Comparison of ENCODE assay signal across 12 cellular contexts in genomic region chr20:35273449-35274171, GRCh38. TPM values are rescaled to one million over a fixed set of nuclear protein-coding genes. Genes with fewer than 3 reads are reported as not detected.
A peak's percentile ranks its signal among the peaks of the same experiment; 100 is the strongest.
DNase-seq lines count a peak whose midpoint lies in the region; ATAC-seq and TF ChIP-seq lines count a peak whose summit lies in the region.
"Had no signal": no experiment of that assay in that cellular context is flagged by ENCODE, and none has a peak within 500 bp of the region (broad histone marks: within the 10 kb centered on the region; RNA-seq: fewer than 3 reads in every experiment).

No MANE protein-coding gene starts in this region.

- peak overlapping the region in 2 of 7 donors; percentile 6 to 64 for H3K4me3 Mint-ChIP-seq in CD8-positive, alpha-beta memory T cell
- H3K4me3 Mint-ChIP-seq in naive thymus-derived CD4-positive, alpha-beta T cell, result no peak overlapping the region
- H3K4me3 Mint-ChIP-seq in activated T-cell treated with anti-CD3 and anti-CD28 coated beads, Interleukin-2, amount 50 U/mL, for 4 hours, result no peak overlapping the region

- intact Hi-C loops in naive thymus-derived CD4-positive, alpha-beta T cell (cut with micrococcal nuclease), result loop anchor here in 1 of 2 donors (10.0 kb wide), 1 partner anchor 449 kb away; the partner anchor contains the start of gene NCOA6

- no peaks in the 10 kb centered on the region for H3K9me3 ChIP-seq in CD8-positive, alpha-beta memory T cell (ENCODE audit: low read length)
- no peaks in the 10 kb centered on the region for H3K9me3 ChIP-seq in naive thymus-derived CD4-positive, alpha-beta T cell (ENCODE audit: control insufficient read depth in 2 of 3, low read length in 3 of 3)

- H3K4me1 Mint-ChIP-seq in CD8-positive, alpha-beta memory T cell, result peaks cover 23 to 37% (median 29%) of the 10 kb centered on the region in 3 donors
- H3K4me1 Mint-ChIP-seq in naive thymus-derived CD4-positive, alpha-beta T cell, result peaks cover 6 to 35% (median 24%) of the 10 kb centered on the region in 7 donors
- H3K4me1 Mint-ChIP-seq in activated T-cell treated with anti-CD3 and anti-CD28 coated beads, Interleukin-2, amount 50 U/mL, for 4 hours (ENCODE audit: low read depth), result peaks cover 18% of the 10 kb centered on the region

- H3K4me1 ChIP-seq in CD8-positive, alpha-beta memory T cell (ENCODE audit: insufficient read depth, low read length), result peaks cover 15% of the 10 kb centered on the region
- peaks cover 11 to 17% of the 10 kb centered on the region in 2 donors for H3K4me1 ChIP-seq in naive thymus-derived CD4-positive, alpha-beta T cell (ENCODE audit: control insufficient read depth in 2 of 2, insufficient read depth in 2 of 2, low read length in 2 of 2)

- no peak for TF ChIP-seq CTCF in choroid plexus epithelial cell (conservative IDR thresholded peaks at IDR 0.05; ENCODE audit: low read depth, low read length)

- H3K36me3 Mint-ChIP-seq in CD8-positive, alpha-beta memory T cell, result peaks cover 0 to 55% (median 6%) of the 10 kb centered on the region in 3 donors
- H3K36me3 Mint-ChIP-seq in naive thymus-derived CD4-positive, alpha-beta T cell, result peaks cover 0 to 14% (median 4%) of the 10 kb centered on the region in 5 donors
- H3K36me3 Mint-ChIP-seq in activated T-cell treated with anti-CD3 and anti-CD28 coated beads, Interleukin-2, amount 50 U/mL, for 4 hours (ENCODE audit: insufficient read depth), result peaks cover 10% of the 10 kb centered on the region

- CTCF ChIA-PET in CD8-positive, alpha-beta memory T cell (lab: Charles Lee), result interaction anchor here (1.9 kb wide), 1 partner anchor 11 kb away, joined by 4 read pairs; the partner anchor contains the start of gene EIF6
- CTCF ChIA-PET in naive thymus-derived CD4-positive, alpha-beta T cell (lab: Charles Lee), result interaction anchor here (0.6 kb wide), 1 partner anchor 796 kb away, joined by 3 read pairs; no protein-coding TSS in a partner anchor

- DNase-seq in CD8-positive, alpha-beta memory T cell, result no peak
- peak; percentile 37 for DNase-seq in LHCN-M2 (ENCODE audit: low read depth)
- peak; percentile 33 for DNase-seq in choroid plexus epithelial cell (ENCODE audit: low read depth)
- peak in 1 of 9 donors; percentile 6 for DNase-seq in naive thymus-derived CD4-positive, alpha-beta T cell
- DNase-seq in activated T-cell treated with anti-CD3 and anti-CD28 coated beads, Interleukin-2, amount 50 U/mL, for 4 hours, result no peak
- no peak for DNase-seq in activated naive CD4-positive, alpha-beta T cell treated with anti-CD3 and anti-CD28 coated beads, Interleukin-2, amount 50 U/mL, for 16 hours
- DNase-seq: mesenchymal stem cell; NCI-H187 treated with DMSO at 0.1 percent for 48 hours; PC-9; stimulated activated CD4-positive, alpha-beta T cell treated with anti-CD3 and anti-CD28 coated beads, Interleukin-4, amount 100 ng/mL, for 1 hour had no signal

- H3K27ac ChIP-seq in CD8-positive, alpha-beta memory T cell (ENCODE audit: low read depth, low read length), result no peak overlapping the region
- H3K27ac ChIP-seq in naive thymus-derived CD4-positive, alpha-beta T cell (ENCODE audit: low read depth, low read length), result no peak overlapping the region
- H3K27ac ChIP-seq: PC-9 had no signal

- H3K27ac Mint-ChIP-seq in CD8-positive, alpha-beta memory T cell, result peak overlapping the region in 7 of 8 donors; percentile 19 to 81 (median 57)
- peak overlapping the region in 5 of 9 donors; percentile 25 to 65 (median 47) for H3K27ac Mint-ChIP-seq in naive thymus-derived CD4-positive, alpha-beta T cell

- H3K36me3 ChIP-seq in CD8-positive, alpha-beta memory T cell (ENCODE audit: insufficient read depth, low read length), result peaks cover 2% of the 10 kb centered on the region
- H3K36me3 ChIP-seq in naive thymus-derived CD4-positive, alpha-beta T cell (ENCODE audit: control insufficient read depth in 2 of 3, insufficient read depth in 3 of 3, low read length in 3 of 3), result peaks cover 0 to 52% (median 3%) of the 10 kb centered on the region in 3 experiments

- H3K27me3 Mint-ChIP-seq in CD8-positive, alpha-beta memory T cell, result peaks cover 0 to 2% of the 10 kb centered on the region in 2 donors
- no peaks in the 10 kb centered on the region for H3K27me3 Mint-ChIP-seq in naive thymus-derived CD4-positive, alpha-beta T cell
- no peaks in the 10 kb centered on the region for H3K27me3 Mint-ChIP-seq in activated T-cell treated with anti-CD3 and anti-CD28 coated beads, Interleukin-2, amount 50 U/mL, for 4 hours (ENCODE audit: low read depth)

- no peaks in the 10 kb centered on the region for H3K27me3 ChIP-seq in CD8-positive, alpha-beta memory T cell (ENCODE audit: insufficient read depth, low read length, poor library complexity, severe bottlenecking)
- no peaks in the 10 kb centered on the region for H3K27me3 ChIP-seq in naive thymus-derived CD4-positive, alpha-beta T cell (ENCODE audit: control insufficient read depth in 2 of 2, insufficient read depth in 2 of 2, low read length in 2 of 2)

- ATAC-seq in naive thymus-derived CD4-positive, alpha-beta T cell, result no peak
- no peak for ATAC-seq in HG03439 (IDR thresholded peaks at IDR 0.05; ENCODE audit: unreplicated experiment)
- ATAC-seq in activated T-cell treated with anti-CD3 and anti-CD28 coated beads, Interleukin-2, amount 50 U/mL, for 4 hours, result no peak

- no peak overlapping the region for H3K4me3 ChIP-seq in CD8-positive, alpha-beta memory T cell (ENCODE audit: low read length)
- H3K4me3 ChIP-seq in choroid plexus epithelial cell (ENCODE audit: low read depth, low read length), result no peak overlapping the region
- no peak overlapping the region for H3K4me3 ChIP-seq in naive thymus-derived CD4-positive, alpha-beta T cell (ENCODE audit: low read length)
- H3K4me3 ChIP-seq: PC-9 had no signal

- POLR2A ChIA-PET in CD8-positive, alpha-beta memory T cell (lab: Charles Lee), result interaction anchor here (0.6 to 0.9 kb wide), 2 partner anchors 10 to 805 kb away, joined by 3 to 6 read pairs; no protein-coding TSS in a partner anchor
- POLR2A ChIA-PET in naive thymus-derived CD4-positive, alpha-beta T cell (lab: Charles Lee), result interaction anchor here (0.6 to 1.0 kb wide), 3 partner anchors 126 to 138 kb away, joined by 3 read pairs; partner anchors contain the start of gene EDEM2

- H3K9me3 Mint-ChIP-seq in CD8-positive, alpha-beta memory T cell, result no peaks in the 10 kb centered on the region
- H3K9me3 Mint-ChIP-seq in naive thymus-derived CD4-positive, alpha-beta T cell, result no peaks in the 10 kb centered on the region
- no peaks in the 10 kb centered on the region for H3K9me3 Mint-ChIP-seq in activated T-cell treated with anti-CD3 and anti-CD28 coated beads, Interleukin-2, amount 50 U/mL, for 4 hours

RNA-seq across cellular contexts. Expression of gene MMP24OS, which starts 4.3 kb away (rescaled TPM):
- total RNA-seq in CD8-positive, alpha-beta memory T cell, result 10 to 100 TPM; 36.5 to 36.6 TPM
- 14.0 TPM for polyA plus RNA-seq in CD8-positive, alpha-beta memory T cell
- total RNA-seq in LHCN-M2 (2014; rRNA removed), result 28.1 and 33.6 TPM in 2 replicates
- 217 TPM for polyA plus RNA-seq in LHCN-M2 (2012)
- total RNA-seq in naive thymus-derived CD4-positive, alpha-beta T cell, result 10 to 100 TPM; 43.8 to 88.6 (median 69.4) TPM
- 10 to 100 TPM; 12.3 to 14.0 TPM for polyA plus RNA-seq in naive thymus-derived CD4-positive, alpha-beta T cell
- 10 to 100 TPM; 22.4 to 23.1 (median 22.9) TPM for total RNA-seq in activated T-cell treated with anti-CD3 and anti-CD28 coated beads, Interleukin-2, amount 50 U/mL, for 4 hours

RNA-seq across cellular contexts. Expression of gene EIF6, which starts 11.0 kb away (rescaled TPM):
- total RNA-seq in CD8-positive, alpha-beta memory T cell, result 100 to 1,000 TPM; 204 to 207 TPM
- 171 TPM for polyA plus RNA-seq in CD8-positive, alpha-beta memory T cell
- total RNA-seq in LHCN-M2 (2014; rRNA removed), result 265 and 277 TPM in 2 replicates
- 351 TPM for polyA plus RNA-seq in LHCN-M2 (2012)
- total RNA-seq in naive thymus-derived CD4-positive, alpha-beta T cell, result 100 to 1,000 TPM in 1 of 5 experiments, 10 to 100 TPM in 4; 35.4 to 117 (median 39.9) TPM
- polyA plus RNA-seq in naive thymus-derived CD4-positive, alpha-beta T cell, result 100 to 1,000 TPM; 141 to 150 TPM
- 100 to 1,000 TPM; 307 to 331 (median 310) TPM for total RNA-seq in activated T-cell treated with anti-CD3 and anti-CD28 coated beads, Interleukin-2, amount 50 U/mL, for 4 hours

RNA-seq across cellular contexts. Expression of gene FAM83C, which starts 18.6 kb away (rescaled TPM):
- not detected for total RNA-seq in CD8-positive, alpha-beta memory T cell
- not detected for polyA plus RNA-seq in CD8-positive, alpha-beta memory T cell
- total RNA-seq in LHCN-M2 (2014; rRNA removed), result not detected in 2 replicates
- 0.01 TPM for polyA plus RNA-seq in LHCN-M2 (2012)
- total RNA-seq in naive thymus-derived CD4-positive, alpha-beta T cell, result not detected
- polyA plus RNA-seq in naive thymus-derived CD4-positive, alpha-beta T cell, result not detected
- not detected for total RNA-seq in activated T-cell treated with anti-CD3 and anti-CD28 coated beads, Interleukin-2, amount 50 U/mL, for 4 hours
- total RNA-seq: glomerular endothelial cell, PC-9 had no signal

RNA-seq across cellular contexts. Expression of gene MMP24, which starts 47.1 kb away (rescaled TPM):
- under 1 TPM in 1 of 2 experiments, not detected in 1; 0.07 TPM for total RNA-seq in CD8-positive, alpha-beta memory T cell
- 0.18 TPM for polyA plus RNA-seq in CD8-positive, alpha-beta memory T cell
- 0.26 and 0.69 TPM in 2 replicates for total RNA-seq in LHCN-M2 (2014; rRNA removed)
- 0.84 TPM for polyA plus RNA-seq in LHCN-M2 (2012)
- under 1 TPM in 1 of 5 experiments, not detected in 4; 0.07 TPM for total RNA-seq in naive thymus-derived CD4-positive, alpha-beta T cell
- polyA plus RNA-seq in naive thymus-derived CD4-positive, alpha-beta T cell, result under 1 TPM in 1 of 2 donors, not detected in 1; 0.08 TPM
- not detected for total RNA-seq in activated T-cell treated with anti-CD3 and anti-CD28 coated beads, Interleukin-2, amount 50 U/mL, for 4 hours

Comparison
In these comparisons a context has a peak if more than half of its experiments do, and no peak if none do; other contexts are left out.
1. DNase-seq: peak in LHCN-M2 (single experiment) and choroid plexus epithelial cell (single experiment); none in CD8-positive, alpha-beta memory T cell (0 of 5), activated T-cell treated with anti-CD3 and anti-CD28 coated beads, Interleukin-2, amount 50 U/mL, for 4 hours (single experiment) and activated naive CD4-positive, alpha-beta T cell treated with anti-CD3 and anti-CD28 coated beads, Interleukin-2, amount 50 U/mL, for 16 hours (single experiment).